Comparison of ENCODE assay signal across 22 cellular contexts in the genomic region with DNA sequence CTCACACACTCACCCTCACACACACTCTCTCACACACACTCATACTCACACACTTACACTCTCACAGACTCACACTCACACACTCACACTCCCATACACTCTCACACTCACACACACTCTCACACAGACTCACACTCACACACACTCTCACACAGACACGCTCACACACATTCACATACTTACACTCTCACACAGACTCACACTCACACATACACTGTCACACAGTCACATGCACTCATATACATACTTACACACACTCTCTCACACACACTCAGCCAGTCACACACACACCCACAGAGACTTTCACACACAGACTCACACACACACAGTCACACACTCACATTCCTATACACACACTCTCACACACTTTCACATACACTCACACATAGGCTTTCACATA.
"Had no signal": no experiment of that assay in that cellular context is flagged by ENCODE, and none has a peak within 500 bp of the region (broad histone marks: within the 10 kb centered on the region; RNA-seq: fewer than 3 reads in every experiment).

No MANE protein-coding gene starts in this region.

- FAIRE-seq: colon, endothelial cell of umbilical vein, islet of Langerhans, keratinocyte had no signal

- H3K4me3 ChIP-seq: coronary artery, dorsolateral prefrontal cortex, esophagus muscularis mucosa, gastrocnemius medialis, heart right ventricle, left lung, lower lobe of right lung had no signal

- H3K9me3 ChIP-seq: esophagus muscularis mucosa, gastrocnemius medialis, heart right ventricle, left lung, lower lobe of right lung had no signal

- ATAC-seq: gastrocnemius medialis, left cardiac atrium, left lung, left ventricle myocardium superior, lower lobe of right lung had no signal

- DNase-seq: dermis blood vessel endothelial cell; effector CD4-positive, alpha-beta T cell; effector memory CD4-positive, alpha-beta T cell; foreskin fibroblast; foreskin melanocyte; gastrocnemius medialis; glutamatergic neuron; heart right ventricle; hippocampal formation; left cardiac atrium; left lung; left ventricle myocardium superior; lower lobe of right lung; mesendoderm; midbrain had no signal

- H3K36me3 ChIP-seq: esophagus muscularis mucosa, gastrocnemius medialis, heart right ventricle, left lung, lower lobe of right lung had no signal

- H3K27ac ChIP-seq: coronary artery, dorsolateral prefrontal cortex, esophagus muscularis mucosa, gastrocnemius medialis, heart right ventricle, left lung, lower lobe of right lung had no signal

- H3K4me1 ChIP-seq: esophagus muscularis mucosa, gastrocnemius medialis, heart right ventricle, left lung, lower lobe of right lung had no signal
